Comparison of ENCODE assay signal across 1 cellular context in the genomic region with DNA sequence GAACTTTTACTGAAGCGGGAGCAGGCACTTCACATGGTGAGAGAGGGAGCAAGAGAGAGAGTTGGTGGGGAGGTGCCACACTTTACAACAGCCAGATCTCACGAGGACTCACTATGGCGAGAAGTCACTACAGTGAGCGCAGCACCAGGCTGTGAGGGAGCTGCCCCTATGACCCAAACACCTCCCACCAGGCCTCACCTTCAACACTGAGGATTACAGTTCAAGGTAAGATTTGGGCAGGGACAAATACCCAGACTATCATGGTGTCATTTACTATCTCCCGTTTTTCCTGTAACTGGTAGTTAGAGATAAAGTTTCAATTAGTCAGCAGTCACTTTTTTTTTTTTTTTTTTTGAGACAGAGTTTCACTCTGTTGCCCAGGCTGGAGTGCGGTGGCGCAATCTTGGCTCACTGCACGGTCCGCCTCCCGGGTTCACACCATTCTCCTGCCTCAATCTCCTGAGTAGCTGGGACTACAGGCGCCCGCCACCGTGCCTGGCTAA.
TF ChIP-seq lines count a peak whose summit lies in the region.

No MANE protein-coding gene starts in this region.

TF ChIP-seq in K562, 482 proteins besides CTCF, POLR2A, EP300 and RAD21 (continued from another document and continues in another):
- TF ChIP-seq CBX5 (IDR thresholded peaks at IDR 0.05; ENCODE audit: borderline replicate concordance, low read depth) = no peak
- no peak for TF ChIP-seq ZNF586 (CRISPR knock-in tag; conservative IDR thresholded peaks at IDR 0.05)
- TF ChIP-seq SNIP1 (IDR thresholded peaks at IDR 0.05; ENCODE audit: low read depth) = no peak
- no peak for TF ChIP-seq ZNF197 (CRISPR knock-in tag; IDR thresholded peaks at IDR 0.05; ENCODE audit: low read depth)
- no peak for TF ChIP-seq GABPA (tag; conservative IDR thresholded peaks at IDR 0.05; ENCODE audit: low read depth)
- TF ChIP-seq, protein P1, sequence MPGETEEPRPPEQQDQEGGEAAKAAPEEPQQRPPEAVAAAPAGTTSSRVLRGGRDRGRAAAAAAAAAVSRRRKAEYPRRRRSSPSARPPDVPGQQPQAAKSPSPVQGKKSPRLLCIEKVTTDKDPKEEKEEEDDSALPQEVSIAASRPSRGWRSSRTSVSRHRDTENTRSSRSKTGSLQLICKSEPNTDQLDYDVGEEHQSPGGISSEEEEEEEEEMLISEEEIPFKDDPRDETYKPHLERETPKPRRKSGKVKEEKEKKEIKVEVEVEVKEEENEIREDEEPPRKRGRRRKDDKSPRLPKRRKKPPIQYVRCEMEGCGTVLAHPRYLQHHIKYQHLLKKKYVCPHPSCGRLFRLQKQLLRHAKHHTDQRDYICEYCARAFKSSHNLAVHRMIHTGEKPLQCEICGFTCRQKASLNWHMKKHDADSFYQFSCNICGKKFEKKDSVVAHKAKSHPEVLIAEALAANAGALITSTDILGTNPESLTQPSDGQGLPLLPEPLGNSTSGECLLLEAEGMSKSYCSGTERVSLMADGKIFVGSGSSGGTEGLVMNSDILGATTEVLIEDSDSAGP (CRISPR knock-in tag; IDR thresholded peaks at IDR 0.05) = no peak
- TF ChIP-seq, protein P2, sequence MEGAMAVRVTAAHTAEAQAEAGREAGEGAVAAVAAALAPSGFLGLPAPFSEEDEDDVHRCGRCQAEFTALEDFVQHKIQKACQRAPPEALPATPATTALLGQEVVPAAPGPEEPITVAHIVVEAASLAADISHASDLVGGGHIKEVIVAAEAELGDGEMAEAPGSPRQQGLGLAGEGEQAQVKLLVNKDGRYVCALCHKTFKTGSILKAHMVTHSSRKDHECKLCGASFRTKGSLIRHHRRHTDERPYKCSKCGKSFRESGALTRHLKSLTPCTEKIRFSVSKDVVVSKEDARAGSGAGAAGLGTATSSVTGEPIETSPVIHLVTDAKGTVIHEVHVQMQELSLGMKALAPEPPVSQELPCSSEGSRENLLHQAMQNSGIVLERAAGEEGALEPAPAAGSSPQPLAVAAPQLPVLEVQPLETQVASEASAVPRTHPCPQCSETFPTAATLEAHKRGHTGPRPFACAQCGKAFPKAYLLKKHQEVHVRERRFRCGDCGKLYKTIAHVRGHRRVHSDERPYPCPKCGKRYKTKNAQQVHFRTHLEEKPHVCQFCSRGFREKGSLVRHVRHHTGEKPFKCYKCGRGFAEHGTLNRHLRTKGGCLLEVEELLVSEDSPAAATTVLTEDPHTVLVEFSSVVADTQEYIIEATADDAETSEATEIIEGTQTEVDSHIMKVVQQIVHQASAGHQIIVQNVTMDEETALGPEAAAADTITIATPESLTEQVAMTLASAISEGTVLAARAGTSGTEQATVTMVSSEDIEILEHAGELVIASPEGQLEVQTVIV (CRISPR knock-in tag; IDR thresholded peaks at IDR 0.05; ENCODE audit: borderline replicate concordance) = no peak
- TF ChIP-seq ZNF133 (CRISPR knock-in tag; IDR thresholded peaks at IDR 0.05) = no peak
- TF ChIP-seq JUND (IDR thresholded peaks at IDR 0.05; ENCODE audit: borderline replicate concordance, low read depth, low read length) = peak; percentile 47; the same call in 1 of the 2 replicates
- TF ChIP-seq JUND (tag; IDR thresholded peaks at IDR 0.05; ENCODE audit: borderline replicate concordance, low read depth, low read length) = 0 out of 3 replicates have a peak, but pooled peaks have one; percentile 12
- TF ChIP-seq ARID1B (IDR thresholded peaks at IDR 0.05) = peak; percentile 91
- TF ChIP-seq, protein P3, sequence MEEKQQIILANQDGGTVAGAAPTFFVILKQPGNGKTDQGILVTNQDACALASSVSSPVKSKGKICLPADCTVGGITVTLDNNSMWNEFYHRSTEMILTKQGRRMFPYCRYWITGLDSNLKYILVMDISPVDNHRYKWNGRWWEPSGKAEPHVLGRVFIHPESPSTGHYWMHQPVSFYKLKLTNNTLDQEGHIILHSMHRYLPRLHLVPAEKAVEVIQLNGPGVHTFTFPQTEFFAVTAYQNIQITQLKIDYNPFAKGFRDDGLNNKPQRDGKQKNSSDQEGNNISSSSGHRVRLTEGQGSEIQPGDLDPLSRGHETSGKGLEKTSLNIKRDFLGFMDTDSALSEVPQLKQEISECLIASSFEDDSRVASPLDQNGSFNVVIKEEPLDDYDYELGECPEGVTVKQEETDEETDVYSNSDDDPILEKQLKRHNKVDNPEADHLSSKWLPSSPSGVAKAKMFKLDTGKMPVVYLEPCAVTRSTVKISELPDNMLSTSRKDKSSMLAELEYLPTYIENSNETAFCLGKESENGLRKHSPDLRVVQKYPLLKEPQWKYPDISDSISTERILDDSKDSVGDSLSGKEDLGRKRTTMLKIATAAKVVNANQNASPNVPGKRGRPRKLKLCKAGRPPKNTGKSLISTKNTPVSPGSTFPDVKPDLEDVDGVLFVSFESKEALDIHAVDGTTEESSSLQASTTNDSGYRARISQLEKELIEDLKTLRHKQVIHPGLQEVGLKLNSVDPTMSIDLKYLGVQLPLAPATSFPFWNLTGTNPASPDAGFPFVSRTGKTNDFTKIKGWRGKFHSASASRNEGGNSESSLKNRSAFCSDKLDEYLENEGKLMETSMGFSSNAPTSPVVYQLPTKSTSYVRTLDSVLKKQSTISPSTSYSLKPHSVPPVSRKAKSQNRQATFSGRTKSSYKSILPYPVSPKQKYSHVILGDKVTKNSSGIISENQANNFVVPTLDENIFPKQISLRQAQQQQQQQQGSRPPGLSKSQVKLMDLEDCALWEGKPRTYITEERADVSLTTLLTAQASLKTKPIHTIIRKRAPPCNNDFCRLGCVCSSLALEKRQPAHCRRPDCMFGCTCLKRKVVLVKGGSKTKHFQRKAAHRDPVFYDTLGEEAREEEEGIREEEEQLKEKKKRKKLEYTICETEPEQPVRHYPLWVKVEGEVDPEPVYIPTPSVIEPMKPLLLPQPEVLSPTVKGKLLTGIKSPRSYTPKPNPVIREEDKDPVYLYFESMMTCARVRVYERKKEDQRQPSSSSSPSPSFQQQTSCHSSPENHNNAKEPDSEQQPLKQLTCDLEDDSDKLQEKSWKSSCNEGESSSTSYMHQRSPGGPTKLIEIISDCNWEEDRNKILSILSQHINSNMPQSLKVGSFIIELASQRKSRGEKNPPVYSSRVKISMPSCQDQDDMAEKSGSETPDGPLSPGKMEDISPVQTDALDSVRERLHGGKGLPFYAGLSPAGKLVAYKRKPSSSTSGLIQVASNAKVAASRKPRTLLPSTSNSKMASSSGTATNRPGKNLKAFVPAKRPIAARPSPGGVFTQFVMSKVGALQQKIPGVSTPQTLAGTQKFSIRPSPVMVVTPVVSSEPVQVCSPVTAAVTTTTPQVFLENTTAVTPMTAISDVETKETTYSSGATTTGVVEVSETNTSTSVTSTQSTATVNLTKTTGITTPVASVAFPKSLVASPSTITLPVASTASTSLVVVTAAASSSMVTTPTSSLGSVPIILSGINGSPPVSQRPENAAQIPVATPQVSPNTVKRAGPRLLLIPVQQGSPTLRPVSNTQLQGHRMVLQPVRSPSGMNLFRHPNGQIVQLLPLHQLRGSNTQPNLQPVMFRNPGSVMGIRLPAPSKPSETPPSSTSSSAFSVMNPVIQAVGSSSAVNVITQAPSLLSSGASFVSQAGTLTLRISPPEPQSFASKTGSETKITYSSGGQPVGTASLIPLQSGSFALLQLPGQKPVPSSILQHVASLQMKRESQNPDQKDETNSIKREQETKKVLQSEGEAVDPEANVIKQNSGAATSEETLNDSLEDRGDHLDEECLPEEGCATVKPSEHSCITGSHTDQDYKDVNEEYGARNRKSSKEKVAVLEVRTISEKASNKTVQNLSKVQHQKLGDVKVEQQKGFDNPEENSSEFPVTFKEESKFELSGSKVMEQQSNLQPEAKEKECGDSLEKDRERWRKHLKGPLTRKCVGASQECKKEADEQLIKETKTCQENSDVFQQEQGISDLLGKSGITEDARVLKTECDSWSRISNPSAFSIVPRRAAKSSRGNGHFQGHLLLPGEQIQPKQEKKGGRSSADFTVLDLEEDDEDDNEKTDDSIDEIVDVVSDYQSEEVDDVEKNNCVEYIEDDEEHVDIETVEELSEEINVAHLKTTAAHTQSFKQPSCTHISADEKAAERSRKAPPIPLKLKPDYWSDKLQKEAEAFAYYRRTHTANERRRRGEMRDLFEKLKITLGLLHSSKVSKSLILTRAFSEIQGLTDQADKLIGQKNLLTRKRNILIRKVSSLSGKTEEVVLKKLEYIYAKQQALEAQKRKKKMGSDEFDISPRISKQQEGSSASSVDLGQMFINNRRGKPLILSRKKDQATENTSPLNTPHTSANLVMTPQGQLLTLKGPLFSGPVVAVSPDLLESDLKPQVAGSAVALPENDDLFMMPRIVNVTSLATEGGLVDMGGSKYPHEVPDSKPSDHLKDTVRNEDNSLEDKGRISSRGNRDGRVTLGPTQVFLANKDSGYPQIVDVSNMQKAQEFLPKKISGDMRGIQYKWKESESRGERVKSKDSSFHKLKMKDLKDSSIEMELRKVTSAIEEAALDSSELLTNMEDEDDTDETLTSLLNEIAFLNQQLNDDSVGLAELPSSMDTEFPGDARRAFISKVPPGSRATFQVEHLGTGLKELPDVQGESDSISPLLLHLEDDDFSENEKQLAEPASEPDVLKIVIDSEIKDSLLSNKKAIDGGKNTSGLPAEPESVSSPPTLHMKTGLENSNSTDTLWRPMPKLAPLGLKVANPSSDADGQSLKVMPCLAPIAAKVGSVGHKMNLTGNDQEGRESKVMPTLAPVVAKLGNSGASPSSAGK (IDR thresholded peaks at IDR 0.05) = peak; percentile 70
- TF ChIP-seq CSDE1 (IDR thresholded peaks at IDR 0.05) = no peak
- TF ChIP-seq POLR2AphosphoS2 (IDR thresholded peaks at IDR 0.05; ENCODE audit: low read length) = no peak
- TF ChIP-seq SIX5 (IDR thresholded peaks at IDR 0.05; ENCODE audit: borderline replicate concordance in 1 of 2, insufficient read depth in 1 of 2, low read depth in 1 of 2, low read length in 2 of 2) = no peak
- TF ChIP-seq HMG20A (CRISPR knock-in tag; conservative IDR thresholded peaks at IDR 0.05) = no peak
- no peak for TF ChIP-seq POLR3G (IDR thresholded peaks at IDR 0.05; ENCODE audit: extremely low read depth, insufficient read length, insufficient replicate concordance)
- TF ChIP-seq, protein P4, sequence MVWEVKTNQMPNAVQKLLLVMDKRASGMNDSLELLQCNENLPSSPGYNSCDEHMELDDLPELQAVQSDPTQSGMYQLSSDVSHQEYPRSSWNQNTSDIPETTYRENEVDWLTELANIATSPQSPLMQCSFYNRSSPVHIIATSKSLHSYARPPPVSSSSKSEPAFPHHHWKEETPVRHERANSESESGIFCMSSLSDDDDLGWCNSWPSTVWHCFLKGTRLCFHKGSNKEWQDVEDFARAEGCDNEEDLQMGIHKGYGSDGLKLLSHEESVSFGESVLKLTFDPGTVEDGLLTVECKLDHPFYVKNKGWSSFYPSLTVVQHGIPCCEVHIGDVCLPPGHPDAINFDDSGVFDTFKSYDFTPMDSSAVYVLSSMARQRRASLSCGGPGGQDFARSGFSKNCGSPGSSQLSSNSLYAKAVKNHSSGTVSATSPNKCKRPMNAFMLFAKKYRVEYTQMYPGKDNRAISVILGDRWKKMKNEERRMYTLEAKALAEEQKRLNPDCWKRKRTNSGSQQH (CRISPR knock-in tag; IDR thresholded peaks at IDR 0.05) = no peak
- TF ChIP-seq TAL1 (IDR thresholded peaks at IDR 0.05) = peak; percentile 81
- no peak for TF ChIP-seq ZNF444 (CRISPR knock-in tag; IDR thresholded peaks at IDR 0.05)
- TF ChIP-seq BRCA1 (IDR thresholded peaks at IDR 0.05) = no peak
- no peak for TF ChIP-seq BRCA1 (CRISPR knock-in tag; IDR thresholded peaks at IDR 0.05)
- peak; percentile 80 for TF ChIP-seq CHD2 (IDR thresholded peaks at IDR 0.05; ENCODE audit: low read depth, low read length)
- TF ChIP-seq KDM1A (IDR thresholded peaks at IDR 0.05) = peak in 1 of 2 experiments; percentile 62; a peak in 3 of 4 replicates
- TF ChIP-seq CHD4 (IDR thresholded peaks at IDR 0.05; ENCODE audit: insufficient read depth, insufficient replicate concordance, low read depth, low read length, poor library complexity, severe bottlenecking) = no peak
- no peak for TF ChIP-seq PTTG1 (tag; IDR thresholded peaks at IDR 0.05; ENCODE audit: low read depth)
- no peak for TF ChIP-seq NFATC3 (IDR thresholded peaks at IDR 0.05)
- TF ChIP-seq ZFX (CRISPR knock-in tag; IDR thresholded peaks at IDR 0.05) = 0 out of 2 replicates have a peak, but pooled peaks have one; percentile 53
- no peak for TF ChIP-seq PHF8 (IDR thresholded peaks at IDR 0.05; ENCODE audit: borderline replicate concordance, low read length)
- TF ChIP-seq, protein P5, sequence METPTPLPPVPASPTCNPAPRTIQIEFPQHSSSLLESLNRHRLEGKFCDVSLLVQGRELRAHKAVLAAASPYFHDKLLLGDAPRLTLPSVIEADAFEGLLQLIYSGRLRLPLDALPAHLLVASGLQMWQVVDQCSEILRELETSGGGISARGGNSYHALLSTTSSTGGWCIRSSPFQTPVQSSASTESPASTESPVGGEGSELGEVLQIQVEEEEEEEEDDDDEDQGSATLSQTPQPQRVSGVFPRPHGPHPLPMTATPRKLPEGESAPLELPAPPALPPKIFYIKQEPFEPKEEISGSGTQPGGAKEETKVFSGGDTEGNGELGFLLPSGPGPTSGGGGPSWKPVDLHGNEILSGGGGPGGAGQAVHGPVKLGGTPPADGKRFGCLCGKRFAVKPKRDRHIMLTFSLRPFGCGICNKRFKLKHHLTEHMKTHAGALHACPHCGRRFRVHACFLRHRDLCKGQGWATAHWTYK (CRISPR knock-in tag; IDR thresholded peaks at IDR 0.05) = no peak
- TF ChIP-seq, protein P6, sequence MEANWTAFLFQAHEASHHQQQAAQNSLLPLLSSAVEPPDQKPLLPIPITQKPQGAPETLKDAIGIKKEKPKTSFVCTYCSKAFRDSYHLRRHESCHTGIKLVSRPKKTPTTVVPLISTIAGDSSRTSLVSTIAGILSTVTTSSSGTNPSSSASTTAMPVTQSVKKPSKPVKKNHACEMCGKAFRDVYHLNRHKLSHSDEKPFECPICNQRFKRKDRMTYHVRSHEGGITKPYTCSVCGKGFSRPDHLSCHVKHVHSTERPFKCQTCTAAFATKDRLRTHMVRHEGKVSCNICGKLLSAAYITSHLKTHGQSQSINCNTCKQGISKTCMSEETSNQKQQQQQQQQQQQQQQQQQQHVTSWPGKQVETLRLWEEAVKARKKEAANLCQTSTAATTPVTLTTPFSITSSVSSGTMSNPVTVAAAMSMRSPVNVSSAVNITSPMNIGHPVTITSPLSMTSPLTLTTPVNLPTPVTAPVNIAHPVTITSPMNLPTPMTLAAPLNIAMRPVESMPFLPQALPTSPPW (CRISPR knock-in tag; IDR thresholded peaks at IDR 0.05) = no peak
- no peak for TF ChIP-seq NCOA1 (IDR thresholded peaks at IDR 0.05; ENCODE audit: low read depth)
- no peak for TF ChIP-seq NFE2L1 (tag; IDR thresholded peaks at IDR 0.05; ENCODE audit: borderline replicate concordance, low read depth)
- no peak for TF ChIP-seq RHOXF2B (CRISPR knock-in tag; conservative IDR thresholded peaks at IDR 0.05)
- TF ChIP-seq TEAD2 (tag; IDR thresholded peaks at IDR 0.05) = no peak
- TF ChIP-seq HDAC3 (IDR thresholded peaks at IDR 0.05; ENCODE audit: borderline replicate concordance, partially characterized antibody) = peak; percentile 62
- no peak for TF ChIP-seq KLF1 (tag; IDR thresholded peaks at IDR 0.05)
- no peak for TF ChIP-seq ATF1 (CRISPR knock-in tag; IDR thresholded peaks at IDR 0.05)
- 0 out of 2 replicates have a peak, but pooled peaks have one; percentile 31 for TF ChIP-seq ATF1 (tag; IDR thresholded peaks at IDR 0.05)
